ENCODE assay signal across 1 cellular context in the genomic region with DNA sequence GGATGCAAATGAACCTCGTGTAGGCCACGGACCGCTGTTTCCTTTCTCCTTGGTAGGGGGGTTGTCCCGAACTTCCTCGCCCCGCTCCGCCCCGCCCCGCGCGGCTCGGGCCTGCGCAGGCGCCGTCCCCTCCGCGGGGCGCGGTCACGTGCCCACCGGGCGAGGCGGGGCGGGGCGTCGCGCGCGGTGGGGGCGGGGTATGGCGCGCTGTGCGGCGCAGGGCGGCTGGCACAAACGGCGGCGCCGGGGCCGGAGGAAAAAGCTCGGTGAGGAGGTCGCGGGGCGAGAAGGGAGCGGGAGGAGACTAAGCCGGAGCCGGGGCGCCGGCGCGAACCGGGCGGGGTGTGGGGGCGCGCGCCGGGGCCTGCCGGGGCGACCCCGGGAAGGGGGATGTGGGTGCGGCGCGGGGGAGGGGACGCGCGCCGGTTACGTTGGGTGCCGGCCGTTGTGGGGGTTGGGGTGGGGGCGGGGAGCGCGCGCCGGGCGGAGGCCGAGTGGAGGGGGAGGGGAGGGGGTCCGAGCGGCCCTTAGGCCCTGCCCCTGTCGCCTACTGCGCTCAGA.
A peak's percentile ranks its signal among the peaks of the same experiment; 100 is the strongest.
TF ChIP-seq lines count a peak whose summit lies in the region.

A gene (plus strand): TSS at position 195 of the 561 bp plus-strand sequence. CDS start 1,382 bp downstream, outside the sequence.

TF ChIP-seq in IMR-90, 13 proteins besides CTCF, POLR2A, EP300 and RAD21 (continued from another document):
- TF ChIP-seq, protein P1, sequence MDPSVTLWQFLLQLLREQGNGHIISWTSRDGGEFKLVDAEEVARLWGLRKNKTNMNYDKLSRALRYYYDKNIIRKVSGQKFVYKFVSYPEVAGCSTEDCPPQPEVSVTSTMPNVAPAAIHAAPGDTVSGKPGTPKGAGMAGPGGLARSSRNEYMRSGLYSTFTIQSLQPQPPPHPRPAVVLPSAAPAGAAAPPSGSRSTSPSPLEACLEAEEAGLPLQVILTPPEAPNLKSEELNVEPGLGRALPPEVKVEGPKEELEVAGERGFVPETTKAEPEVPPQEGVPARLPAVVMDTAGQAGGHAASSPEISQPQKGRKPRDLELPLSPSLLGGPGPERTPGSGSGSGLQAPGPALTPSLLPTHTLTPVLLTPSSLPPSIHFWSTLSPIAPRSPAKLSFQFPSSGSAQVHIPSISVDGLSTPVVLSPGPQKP (IDR thresholded peaks at IDR 0.05; ENCODE audit: borderline replicate concordance, low read depth, low read length), result no peak
- TF ChIP-seq RCOR1 (IDR thresholded peaks at IDR 0.05; ENCODE audit: insufficient replicate concordance, low read length) (no peak), RFX5 (IDR thresholded peaks at IDR 0.05; ENCODE audit: low read depth, low read length) (no peak), CEBPB (IDR thresholded peaks at IDR 0.05; ENCODE audit: low read depth, low read length) (no peak), FOS (IDR thresholded peaks at IDR 0.05; ENCODE audit: low read depth, low read length) (0 out of 2 replicates have a peak, but pooled peaks have one; percentile 9), MXI1 (IDR thresholded peaks at IDR 0.05; ENCODE audit: borderline replicate concordance, low read depth, low read length) (peak; percentile 76; the same call in 1 of the 2 replicates), BHLHE40 (IDR thresholded peaks at IDR 0.05; ENCODE audit: low read depth, low read length) (peak; percentile 90), CHD1 (IDR thresholded peaks at IDR 0.05; ENCODE audit: low read depth, low read length) (0 out of 2 replicates have a peak, but pooled peaks have one; percentile 65), NFE2L2 (IDR thresholded peaks at IDR 0.05; ENCODE audit: low read depth, low read length) (no peak), SMC3 (IDR thresholded peaks at IDR 0.05; ENCODE audit: low read depth, low read length) (no peak)
